ENCODE assay signal across 8 cellular contexts in genomic region chr5:123937230-123937629, GRCh38.
A peak's percentile ranks its signal among the peaks of the same experiment; 100 is the strongest.
DNase-seq lines count a peak whose midpoint lies in the region; ATAC-seq and TF ChIP-seq lines count a peak whose summit lies in the region.

No MANE protein-coding gene starts in this region.

- H3K27me3 ChIP-seq in WERI-Rb-1 (ENCODE audit: insufficient read depth, low read depth, severe bottlenecking), result no peaks in the 10 kb centered on the region

- TF ChIP-seq CTCF in WERI-Rb-1 (IDR thresholded peaks at IDR 0.05; ENCODE audit: low read depth, low read length), result peak; percentile 74

- no peaks in the 10 kb centered on the region for H3K36me3 ChIP-seq in WERI-Rb-1

- H3K9me3 ChIP-seq in WERI-Rb-1 (ENCODE audit: severe bottlenecking), result peaks cover 18% of the 10 kb centered on the region

- H3K4me3 ChIP-seq in WERI-Rb-1 (ENCODE audit: low read depth, low read length), result no peak overlapping the region

- no peak for ATAC-seq in HG02610 (IDR thresholded peaks at IDR 0.05; ENCODE audit: unreplicated experiment)

- H3K27ac ChIP-seq in WERI-Rb-1, result no peak overlapping the region

- peak; percentile 33 for DNase-seq in G401 (ENCODE audit: low spot score)
- peak; percentile 30 for DNase-seq in LoVo (ENCODE audit: low spot score)
- DNase-seq in WERI-Rb-1, result peak; percentile 76
- DNase-seq in iPS DF 4.7 (ENCODE audit: extremely low read depth, low spot score), result peak; percentile 66
- no peak for DNase-seq in NCI-H345 treated with DMSO at 0.1 percent for 48 hours (lab: John Stamatoyannopoulos, UW; ENCODE audit: unreplicated experiment)
- no peak for DNase-seq in activated T-cell treated with anti-CD3 and anti-CD28 coated beads, Interleukin-2, amount 50 U/mL, for 48 hours
- no peak for DNase-seq in NCI-H128 (lab: John Stamatoyannopoulos, UW; ENCODE audit: unreplicated experiment)

- in situ Hi-C loops in G401 (cut with HindIII; ENCODE audit: low sequenced_read_pairs), result no loop called here

Comparison
In these comparisons a context has a peak if more than half of its experiments do, and no peak if none do; other contexts are left out.
1. DNase-seq: peak in G401 (single experiment), LoVo (single experiment), WERI-Rb-1 (single experiment) and iPS DF 4.7 (single experiment); none in NCI-H345 treated with DMSO at 0.1 percent for 48 hours (single experiment), activated T-cell treated with anti-CD3 and anti-CD28 coated beads, Interleukin-2, amount 50 U/mL, for 48 hours (0 of 2) and NCI-H128 (single experiment).